9 cellular contexts compared by ENCODE assay signal in genomic region chr18:75041586-75041985, GRCh38.
A peak's percentile ranks its signal among the peaks of the same experiment; 100 is the strongest.
DNase-seq lines count a peak whose midpoint lies in the region; ATAC-seq, FAIRE-seq and TF ChIP-seq lines count a peak whose summit lies in the region.
"Had no signal": no experiment of that assay in that cellular context is flagged by ENCODE, and none has a peak within 500 bp of the region (broad histone marks: within the 10 kb centered on the region; RNA-seq: fewer than 3 reads in every experiment).

No MANE protein-coding gene starts in this region.

- H3K18ac ChIP-seq in neuronal stem cell (ENCODE audit: low read length): no peak overlapping the region

- H3K4me3 ChIP-seq in RWPE2 (ENCODE audit: severe bottlenecking) (no peak overlapping the region), neuronal stem cell (ENCODE audit: low read length in 2 of 2) (no peak overlapping the region)
- H3K4me3 ChIP-seq: SJCRH30 had no signal

- no peak overlapping the region for H2BK12ac ChIP-seq in neuronal stem cell (ENCODE audit: low read length)

- H4K8ac ChIP-seq in neuronal stem cell (ENCODE audit: low read depth, low read length): no peak overlapping the region

- no peak overlapping the region for H2BK15ac ChIP-seq in neuronal stem cell (ENCODE audit: low read length)

- H3K9me3 ChIP-seq in RWPE2 (ENCODE audit: severe bottlenecking): no peaks in the 10 kb centered on the region
- no peaks in the 10 kb centered on the region for H3K9me3 ChIP-seq in neuronal stem cell (replicated peaks in 1 of 2; ENCODE audit: control insufficient read depth in 2 of 2, insufficient read depth in 1 of 2, low read depth in 1 of 2, low read length in 2 of 2)
- H3K9me3 ChIP-seq: SJCRH30 had no signal

- TF ChIP-seq POLR2A in H54 (IDR thresholded peaks at IDR 0.05; ENCODE audit: low read depth, low read length): no peak

- no peak for FAIRE-seq in H54 (lab: Jason Lieb, UNC)

- no CpG with 5 or more reads among the region's 8 CpGs for WGBS in neuronal stem cell (ENCODE audit: extremely low coverage in 2 of 2, insufficient read length in 2 of 2, insufficient replicate concordance in 1 of 2), 2 donors

- no peaks in the 10 kb centered on the region for H3K79me1 ChIP-seq in neuronal stem cell (ENCODE audit: low read depth, low read length)

- DNase-seq in H54 (ENCODE audit: insufficient read length, low spot score) (peak; percentile 1), RWPE2 (ENCODE audit: low spot score) (no peak), germinal center (ENCODE audit: low spot score) (peak; percentile 12), NCI-H1417 treated with DMSO at 0.1 percent for 48 hours (lab: John Stamatoyannopoulos, UW) (no peak), neuronal stem cell (ENCODE audit: low spot score) (no peak)

- no peak overlapping the region for H2BK5ac ChIP-seq in neuronal stem cell (ENCODE audit: low read length)

- no peaks in the 10 kb centered on the region for H3K4me1 ChIP-seq in RWPE2 (ENCODE audit: insufficient read depth, poor library complexity, severe bottlenecking)
- H3K4me1 ChIP-seq in neuronal stem cell (ENCODE audit: control insufficient read depth in 2 of 2, insufficient read depth in 1 of 2, low read depth in 1 of 2, low read length in 2 of 2): peaks cover 2 to 4% of the 10 kb centered on the region in 2 donors
- H3K4me1 ChIP-seq: SJCRH30 had no signal

- H4K91ac ChIP-seq in neuronal stem cell (ENCODE audit: low read depth, low read length, poor library complexity): no peak overlapping the region

- H3K36me3 ChIP-seq in RWPE2 (ENCODE audit: low read depth) (no peaks in the 10 kb centered on the region), neuronal stem cell (replicated peaks in 1 of 2; ENCODE audit: control insufficient read depth in 2 of 2, insufficient read depth in 2 of 2, low read length in 2 of 2) (no peaks in the 10 kb centered on the region)
- H3K36me3 ChIP-seq: SJCRH30 had no signal

- no peak overlapping the region for H3K14ac ChIP-seq in neuronal stem cell (ENCODE audit: low read length)

- no peak overlapping the region for H2AK5ac ChIP-seq in neuronal stem cell (ENCODE audit: low read depth, low read length)

- H3K4me2 ChIP-seq in neuronal stem cell (ENCODE audit: insufficient read depth, low read length, poor library complexity, severe bottlenecking): no peak overlapping the region

- H3K9ac ChIP-seq in neuronal stem cell (ENCODE audit: low read depth, low read length, poor library complexity): no peak overlapping the region

- ATAC-seq in RWPE2 (ENCODE audit: low read depth) (0 out of 3 replicates have a peak, but pooled peaks have one; percentile 45), HG02678 (IDR thresholded peaks at IDR 0.05; ENCODE audit: unreplicated experiment) (no peak), GM19467 (IDR thresholded peaks at IDR 0.05; ENCODE audit: unreplicated experiment) (no peak)

- peak; percentile 52 for TF ChIP-seq CTCF in 22Rv1 (IDR thresholded peaks at IDR 0.05)
- peak; percentile 52 for TF ChIP-seq CTCF in RWPE2 (IDR thresholded peaks at IDR 0.05; ENCODE audit: poor library complexity, severe bottlenecking)

- no peak overlapping the region for H3K4ac ChIP-seq in neuronal stem cell (ENCODE audit: low read length)

- no peak overlapping the region for H2BK120ac ChIP-seq in neuronal stem cell (ENCODE audit: low read depth, low read length)

- no peak overlapping the region for H3K27ac ChIP-seq in 22Rv1
- H3K27ac ChIP-seq in RWPE2 (ENCODE audit: poor library complexity, severe bottlenecking): no peak overlapping the region
- no peak overlapping the region for H3K27ac ChIP-seq in neuronal stem cell (replicated peaks; ENCODE audit: low read length)
- H3K27ac ChIP-seq: SJCRH30 had no signal

- H2AFZ ChIP-seq in neuronal stem cell (ENCODE audit: low read length): no peak overlapping the region

- H3K23ac ChIP-seq in neuronal stem cell (ENCODE audit: low read depth, low read length, poor library complexity): no peak overlapping the region

- H3K27me3 ChIP-seq in RWPE2 (ENCODE audit: insufficient read depth, poor library complexity, severe bottlenecking) (no peaks in the 10 kb centered on the region), neuronal stem cell (ENCODE audit: control insufficient read depth in 3 of 3, insufficient read depth in 3 of 3, low read depth in 1 of 3, low read length in 3 of 3) (no peaks in the 10 kb centered on the region)
- H3K27me3 ChIP-seq: SJCRH30 had no signal

Comparison
In these comparisons a context has a peak if more than half of its experiments do, and no peak if none do; other contexts are left out.
1. DNase-seq: peak in H54 (single experiment) and germinal center (single experiment); none in RWPE2 (single experiment), NCI-H1417 treated with DMSO at 0.1 percent for 48 hours (single experiment) and neuronal stem cell (single experiment).